8 cellular contexts compared by ENCODE assay signal in genomic region chr2:11863513-11864328, GRCh38.
DNase-seq lines count a peak whose midpoint lies in the region; ATAC-seq and TF ChIP-seq lines count a peak whose summit lies in the region.

No MANE protein-coding gene starts in this region.

- H3K4me1 Mint-ChIP-seq in T-helper 2 cell treated with Interferon-gamma antibody and Interleukin-4, amounts not matched to agents 5 μg/mL and 100 μg/mL, for 36 hours (ENCODE audit: low read depth): peaks cover 12% of the 10 kb centered on the region

- no peaks in the 10 kb centered on the region for H3K36me3 ChIP-seq in smooth muscle cell (ENCODE audit: low read depth)

- in situ Hi-C loops in astrocyte of the spinal cord (cut with HindIII; ENCODE audit: low sequenced_read_pairs): no loop called here

- H3K27me3 ChIP-seq in smooth muscle cell (ENCODE audit: low read depth): no peaks in the 10 kb centered on the region

- peak overlapping the region; percentile 44 for H3K4me3 Mint-ChIP-seq in T-helper 2 cell treated with Interferon-gamma antibody and Interleukin-4, amounts not matched to agents 5 μg/mL and 100 μg/mL, for 36 hours

- H2AFZ ChIP-seq in smooth muscle cell (ENCODE audit: low read depth): no peak overlapping the region

- no peak overlapping the region for H3K27ac ChIP-seq in smooth muscle cell (ENCODE audit: low read depth)

- H3K36me3 Mint-ChIP-seq in T-helper 2 cell treated with Interferon-gamma antibody and Interleukin-4, amounts not matched to agents 5 μg/mL and 100 μg/mL, for 36 hours (ENCODE audit: low read depth): no peaks in the 10 kb centered on the region

- no peaks in the 10 kb centered on the region for H3F3A ChIP-seq in smooth muscle cell (ENCODE audit: low read depth)

- 20% methylated on average over 12 of the region's 12 CpGs for WGBS in smooth muscle cell (ENCODE audit: low lambda C conversion rate)

- TF ChIP-seq CTCF in astrocyte of the spinal cord (IDR thresholded peaks at IDR 0.05; ENCODE audit: low read depth, low read length) (peak; percentile 97), smooth muscle cell (IDR thresholded peaks at IDR 0.05; ENCODE audit: borderline replicate concordance, insufficient read depth, poor library complexity, severe bottlenecking) (peak; percentile 94)

- no peaks in the 10 kb centered on the region for H3K9me3 ChIP-seq in smooth muscle cell (replicated peaks; ENCODE audit: low read depth)

- DNase-seq in COLO668 (lab: John Stamatoyannopoulos, UW; ENCODE audit: unreplicated experiment): peak; percentile 57
- peak; percentile 51 for DNase-seq in LoVo (ENCODE audit: low spot score)
- DNase-seq in T-helper 2 cell treated with Interferon-gamma antibody and Interleukin-4, amounts not matched to agents 5 μg/mL and 100 μg/mL, for 36 hours (ENCODE audit: low spot score): peak; percentile 35
- DNase-seq in astrocyte of the spinal cord (ENCODE audit: low read depth, low spot score): peak; percentile 94
- DNase-seq in iPS DF 19.7 (ENCODE audit: low read depth, low spot score): peak; percentile 70
- peak; percentile 24 for DNase-seq in smooth muscle cell (lab: John Stamatoyannopoulos, UW; ENCODE audit: unreplicated experiment)

- no peaks in the 10 kb centered on the region for H3K4me1 ChIP-seq in smooth muscle cell (ENCODE audit: low read depth)

- H3K79me2 ChIP-seq in smooth muscle cell (ENCODE audit: low read depth): no peaks in the 10 kb centered on the region

- ATAC-seq in GM21381 (IDR thresholded peaks at IDR 0.05; ENCODE audit: unreplicated experiment): peak; percentile 39
- no peak for ATAC-seq in GM21360 (IDR thresholded peaks at IDR 0.05; ENCODE audit: unreplicated experiment)

- no peaks in the 10 kb centered on the region for H4K20me1 ChIP-seq in smooth muscle cell (ENCODE audit: low read depth)

- no peak overlapping the region for H3K27ac Mint-ChIP-seq in T-helper 2 cell treated with Interferon-gamma antibody and Interleukin-4, amounts not matched to agents 5 μg/mL and 100 μg/mL, for 36 hours

- no peak overlapping the region for H3K9ac ChIP-seq in smooth muscle cell (ENCODE audit: low read depth)

- peak overlapping the region; percentile 4 for H3K4me3 ChIP-seq in astrocyte of the spinal cord (ENCODE audit: low read depth, low read length)
- peak overlapping the region; percentile 28 for H3K4me3 ChIP-seq in smooth muscle cell

- H3K4me2 ChIP-seq in smooth muscle cell: peak overlapping the region; percentile 73

- peaks cover 29% of the 10 kb centered on the region for H3K27me3 Mint-ChIP-seq in T-helper 2 cell treated with Interferon-gamma antibody and Interleukin-4, amounts not matched to agents 5 μg/mL and 100 μg/mL, for 36 hours (ENCODE audit: low read depth)

- peaks cover 7% of the 10 kb centered on the region for H3K9me3 Mint-ChIP-seq in T-helper 2 cell treated with Interferon-gamma antibody and Interleukin-4, amounts not matched to agents 5 μg/mL and 100 μg/mL, for 36 hours

Comparison
In these comparisons a context has a peak if more than half of its experiments do, and no peak if none do; other contexts are left out.
1. DNase-seq: peak in every context shown above with its lines; median percentile 94 in astrocyte of the spinal cord; 70 in iPS DF 19.7; 57 in COLO668; 51 in LoVo; 35 in T-helper 2 cell treated with Interferon-gamma antibody and Interleukin-4, amounts not matched to agents 5 μg/mL and 100 μg/mL, for 36 hours; 24 in smooth muscle cell.